22 cellular contexts compared by ENCODE assay signal in the genomic region with DNA sequence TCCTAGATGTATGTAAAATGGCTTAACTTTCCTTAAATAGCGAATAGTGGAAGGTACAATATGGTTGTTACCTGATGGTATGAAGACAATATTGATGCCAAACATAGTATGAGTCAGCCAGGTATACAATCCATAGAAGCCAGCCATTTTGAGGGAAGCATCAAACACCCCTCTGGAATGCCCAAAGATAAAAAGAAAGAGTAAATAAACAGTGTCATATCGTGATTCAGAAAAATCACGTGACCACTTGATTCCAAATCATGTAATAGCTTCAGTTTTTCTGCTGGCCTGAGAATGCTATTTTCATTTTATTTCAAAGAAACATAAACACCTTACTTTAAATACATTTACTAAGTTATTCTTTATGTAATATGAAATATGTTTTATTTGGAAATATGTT. TPM values are rescaled to one million over a fixed set of nuclear protein-coding genes. Genes with fewer than 3 reads are reported as not detected.
DNase-seq lines count a peak whose midpoint lies in the region; ATAC-seq, FAIRE-seq and TF ChIP-seq lines count a peak whose summit lies in the region.
"Had no signal": no experiment of that assay in that cellular context is flagged by ENCODE, and none has a peak within 500 bp of the region (broad histone marks: within the 10 kb centered on the region; RNA-seq: fewer than 3 reads in every experiment).

No MANE protein-coding gene starts in this region.

- peaks cover 27% of the 10 kb centered on the region for H3K4me1 ChIP-seq in Caco-2
- H3K4me1 ChIP-seq in IMR-90 (ENCODE audit: control insufficient read depth, insufficient read depth, low read length), result peaks cover 16% of the 10 kb centered on the region
- H3K4me1 ChIP-seq in SJSA1 (replicated peaks), result peaks cover 36% of the 10 kb centered on the region
- peaks cover 2% of the 10 kb centered on the region in 2 donors for H3K4me1 ChIP-seq in small intestine (ENCODE audit: control insufficient read depth in 2 of 2, insufficient read depth in 1 of 2, low read depth in 1 of 2, low read length in 1 of 2)
- H3K4me1 ChIP-seq: BLaER1 treated with 17β-estradiol and CSF1 and Interleukin-3, amounts not matched to agents 10 nM and 100 nM had no signal

- H3K27me3 ChIP-seq in Caco-2 (replicated peaks; ENCODE audit: control insufficient read depth, insufficient read depth, low read length) (no peaks in the 10 kb centered on the region), IMR-90 (ENCODE audit: control insufficient read depth, insufficient read depth, low read length) (no peaks in the 10 kb centered on the region), SJSA1 (replicated peaks) (no peaks in the 10 kb centered on the region), small intestine (ENCODE audit: control insufficient read depth in 2 of 2, insufficient read depth in 2 of 2, low read length in 2 of 2) (no peaks in the 10 kb centered on the region)
- H3K27me3 ChIP-seq: BLaER1 treated with 17β-estradiol and CSF1 and Interleukin-3, amounts not matched to agents 10 nM and 100 nM had no signal

- H2AK5ac ChIP-seq in IMR-90 (ENCODE audit: low read depth, low read length), result no peak overlapping the region

- H3K4ac ChIP-seq in IMR-90 (ENCODE audit: low read depth, low read length), result no peak overlapping the region

- peaks cover 24% of the 10 kb centered on the region for H3K4me1 Mint-ChIP-seq in Caco-2 (ENCODE audit: low read depth, unreplicated experiment)

- H3K4me3 ChIP-seq in Caco-2 (ENCODE audit: low read depth, low read length) (no peak overlapping the region), IMR-90 (ENCODE audit: insufficient read depth, low read depth, low read length) (no peak overlapping the region), SJSA1 (no peak overlapping the region), epithelial cell of esophagus (ENCODE audit: low read length) (no peak overlapping the region), small intestine (ENCODE audit: low read depth in 1 of 2, low read length in 2 of 2) (no peak overlapping the region)
- H3K4me3 ChIP-seq: BLaER1 treated with 17β-estradiol and CSF1 and Interleukin-3, amounts not matched to agents 10 nM and 100 nM; SK-N-MC had no signal

- TF ChIP-seq POLR2A in IMR-90 (IDR thresholded peaks at IDR 0.05; ENCODE audit: low read depth, low read length), result no peak

- ATAC-seq in IMR-90 (ENCODE audit: low read depth), result no peak
- no peak for ATAC-seq in left colon

- WGBS in IMR-90 (ENCODE audit: extremely low coverage in 2 of 2, insufficient read length in 1 of 2), 2 experiments, result no CpG with 5 or more reads among the region's 3 CpGs
- 73 to 85% (median 81%) methylated on average over 3 of the region's 3 CpGs for WGBS in small intestine, 3 donors

- no peak overlapping the region for H3K4me3 Mint-ChIP-seq in Caco-2 (ENCODE audit: unreplicated experiment)
- H3K4me3 Mint-ChIP-seq: CD4-positive, alpha-beta memory T cell had no signal

- dilution Hi-C loops in IMR-90 (cut with HindIII; ENCODE audit: low sequenced_read_pairs, unreplicated experiment), result no loop called here

- no peak overlapping the region for H2BK15ac ChIP-seq in IMR-90 (ENCODE audit: low read depth, low read length)

- no peak overlapping the region for H3K56ac ChIP-seq in IMR-90 (ENCODE audit: extremely low read depth, insufficient read depth, low read length)

- BruUV-seq in Caco-2 (replicated peaks; lab: Mats Ljungman, UMichigan) (no TSS peak), IMR-90 (replicated peaks; lab: Mats Ljungman, UMichigan) (no TSS peak)

- CTCF ChIA-PET in Caco-2 (lab: Charles Lee), result no interaction called here
- CTCF ChIA-PET in IMR-90 (lab: Yijun Ruan, JAX), result no interaction called here

- H4K8ac ChIP-seq in IMR-90 (ENCODE audit: low read depth in 2 of 2, low read length in 2 of 2), result no peak overlapping the region

- FAIRE-seq in small intestine (lab: Jason Lieb, UNC), result no peak
- FAIRE-seq: GM19239 had no signal

- H3K9ac ChIP-seq in IMR-90 (ENCODE audit: low read depth, low read length), result no peak overlapping the region
- H3K9ac ChIP-seq: BLaER1 treated with 17β-estradiol and CSF1 and Interleukin-3, amounts not matched to agents 10 nM and 100 nM had no signal

- no peak overlapping the region for H2BK20ac ChIP-seq in IMR-90 (ENCODE audit: low read depth, low read length)

- peaks cover 10% of the 10 kb centered on the region; the same call in 1 of the 2 replicates for H3K9me1 ChIP-seq in IMR-90 (ENCODE audit: insufficient read depth, low read length)

- DNase-seq in Caco-2 (no peak), IMR-90 (no peak), SJSA1 (ENCODE audit: low read depth in 1 of 2, low spot score in 2 of 2) (no peak), epithelial cell of esophagus (ENCODE audit: low read depth) (peak; percentile 39), dedifferentiated amniotic fluid mesenchymal stem cell (ENCODE audit: extremely low spot score) (no peak), left colon (no peak), small intestine (no peak)
- no peak for DNase-seq in central memory CD4-positive, alpha-beta T cell
- DNase-seq: Calu3; CD4-positive, alpha-beta memory T cell; GDM1; GOT3; MM.1S; NCI-H1092; NCI-H1436 treated with DMSO at 0.1 percent for 48 hours; NCI-H2029 treated with DMSO at 0.1 percent for 48 hours; NCI-H345; NCI-H524 treated with DMSO at 0.1 percent for 48 hours; SHP77 had no signal

- H3K36me3 ChIP-seq in Caco-2 (ENCODE audit: control insufficient read depth, insufficient read depth, low read length) (peaks cover 4% of the 10 kb centered on the region), IMR-90 (ENCODE audit: control insufficient read depth, insufficient read depth, low read length) (peaks cover 13% of the 10 kb centered on the region), SJSA1 (peaks cover 64% of the 10 kb centered on the region), small intestine (ENCODE audit: control insufficient read depth in 2 of 2, insufficient read depth in 2 of 2, low read length in 2 of 2) (peaks cover 2 to 14% of the 10 kb centered on the region in 2 donors)

- H3K9me3 Mint-ChIP-seq in Caco-2 (ENCODE audit: unreplicated experiment), result peaks cover 3% of the 10 kb centered on the region

- no peak overlapping the region for H2BK120ac ChIP-seq in IMR-90 (ENCODE audit: low read depth, low read length)

- H3K9me3 ChIP-seq in Caco-2 (no peaks in the 10 kb centered on the region), IMR-90 (ENCODE audit: control insufficient read depth, insufficient read depth, low read length) (peaks cover 3% of the 10 kb centered on the region; the same call in 1 of the 2 replicates), SJSA1 (replicated peaks) (no peaks in the 10 kb centered on the region), small intestine (ENCODE audit: control insufficient read depth, low read depth) (no peaks in the 10 kb centered on the region)

- H3K23ac ChIP-seq in IMR-90 (ENCODE audit: low read depth, low read length), result no peak overlapping the region

- TF ChIP-seq RAD21 in IMR-90 (IDR thresholded peaks at IDR 0.05; ENCODE audit: low read length), result no peak

- H3K27ac ChIP-seq in IMR-90 (ENCODE audit: insufficient read depth, low read length) (no peak overlapping the region), SJSA1 (peak overlapping the region; percentile 10; the same call in 1 of the 2 replicates), small intestine (ENCODE audit: low read depth in 1 of 2, low read length in 1 of 2) (no peak overlapping the region)
- H3K27ac ChIP-seq: BLaER1 treated with 17β-estradiol and CSF1 and Interleukin-3, amounts not matched to agents 10 nM and 100 nM had no signal

- peak overlapping the region; percentile 10 for H2BK5ac ChIP-seq in IMR-90 (ENCODE audit: low read depth, low read length, poor library complexity, severe bottlenecking)

- TF ChIP-seq CTCF in Caco-2 (IDR thresholded peaks at IDR 0.05; ENCODE audit: insufficient read depth in 1 of 2, low read depth in 1 of 2, low read length in 1 of 2, severe bottlenecking in 1 of 2, unreplicated experiment in 1 of 2) (no peak), IMR-90 (conservative IDR thresholded peaks at IDR 0.05; ENCODE audit: low read depth, low read length) (no peak), epithelial cell of esophagus (IDR thresholded peaks at IDR 0.05; ENCODE audit: insufficient read depth, low read depth, low read length, missing control alignments) (no peak)

- H3K27me3 Mint-ChIP-seq in Caco-2 (ENCODE audit: insufficient read depth, unreplicated experiment), result no peaks in the 10 kb centered on the region
- H3K27me3 Mint-ChIP-seq: CD4-positive, alpha-beta memory T cell had no signal

- H2AK9ac ChIP-seq in IMR-90 (replicated peaks; ENCODE audit: low read depth, low read length, poor library complexity), result no peak overlapping the region

- no peak overlapping the region for H3K4me2 ChIP-seq in IMR-90 (ENCODE audit: low read depth, low read length)
- H3K4me2 ChIP-seq: BLaER1 treated with 17β-estradiol and CSF1 and Interleukin-3, amounts not matched to agents 10 nM and 100 nM had no signal

- no peak overlapping the region for H2AFZ ChIP-seq in IMR-90 (replicated peaks; ENCODE audit: low read length, poor library complexity)

- peaks cover 79% of the 10 kb centered on the region for H3K36me3 Mint-ChIP-seq in Caco-2 (ENCODE audit: insufficient read depth, unreplicated experiment)

- no peak overlapping the region for H3K18ac ChIP-seq in IMR-90 (ENCODE audit: low read depth, low read length)

- no peak overlapping the region for H3K14ac ChIP-seq in IMR-90 (replicated peaks; ENCODE audit: low read depth, low read length)

- H3K27ac Mint-ChIP-seq in Caco-2 (ENCODE audit: unreplicated experiment), result peak overlapping the region; percentile 42

- no peak overlapping the region for H4K5ac ChIP-seq in IMR-90 (ENCODE audit: low read depth, low read length)

- no peak overlapping the region for H4K91ac ChIP-seq in IMR-90 (ENCODE audit: insufficient read depth, low read depth, low read length)

- POLR2A ChIA-PET in Caco-2 (lab: Charles Lee) (no interaction called here), IMR-90 (lab: Charles Lee; ENCODE audit: unreplicated experiment) (no interaction called here)

- peaks cover 3% of the 10 kb centered on the region; the same call in 1 of the 2 replicates for H4K20me1 ChIP-seq in IMR-90 (ENCODE audit: insufficient read depth, low read length)

- in situ Hi-C loops in IMR-90 (cut with MboI; ENCODE audit: low sequenced_read_pairs), result no loop called here

- intact Hi-C loops in Caco-2 (cut with micrococcal nuclease; ENCODE audit: unreplicated experiment), result no loop called here
- intact Hi-C loops in IMR-90 (cut with micrococcal nuclease), result no loop called here
- intact Hi-C loops in left colon (cut with DNase I, micrococcal nuclease), result no loop called here

- peaks cover 26 to 38% of the 10 kb centered on the region in 2 experiments; a peak in 3 of 4 replicates for H3K79me1 ChIP-seq in IMR-90 (ENCODE audit: low read depth in 1 of 2, low read length in 2 of 2)

TF ChIP-seq in IMR-90, 13 proteins besides CTCF, POLR2A, EP300 and RAD21 (continues in another document):
- 0 out of 2 replicates have a peak, but pooled peaks have one; percentile 9 for TF ChIP-seq BHLHE40 (IDR thresholded peaks at IDR 0.05; ENCODE audit: low read depth, low read length)

RNA-seq across cellular contexts. Expression of a gene that starts 24.6 kb away (rescaled TPM):
- total RNA-seq in Caco-2 (2022), result 107 and 111 TPM in 2 replicates
- total RNA-seq in IMR-90 (2012; rRNA removed), result 131 and 186 TPM in 2 replicates
- polyA plus RNA-seq in IMR-90 (2012; rRNA removed), result 60.4 and 72.3 TPM in 2 replicates
- polyA plus RNA-seq in IMR-90 (2012; cell fraction: cytosol; rRNA removed), result 24.4 and 58.0 TPM in 2 replicates
- polyA plus RNA-seq in IMR-90 (2012; cell fraction: nucleus; rRNA removed; ENCODE audit: low replicate concordance), result 9.8 and 39.6 TPM in 2 replicates
- total RNA-seq in SJSA1 (2014; rRNA removed; shearing (Covaris generic)), result 138 and 171 TPM in 2 replicates
- 10 to 100 TPM in 1 of 2 donors, 1 to 10 TPM in 1; 7.6 to 13.1 TPM for total RNA-seq in left colon
- polyA plus RNA-seq in small intestine, result 10 to 100 TPM in 2 of 3 donors, 1 to 10 TPM in 1; 7.8 to 26.6 (median 23.5) TPM
